In the genomic region with DNA sequence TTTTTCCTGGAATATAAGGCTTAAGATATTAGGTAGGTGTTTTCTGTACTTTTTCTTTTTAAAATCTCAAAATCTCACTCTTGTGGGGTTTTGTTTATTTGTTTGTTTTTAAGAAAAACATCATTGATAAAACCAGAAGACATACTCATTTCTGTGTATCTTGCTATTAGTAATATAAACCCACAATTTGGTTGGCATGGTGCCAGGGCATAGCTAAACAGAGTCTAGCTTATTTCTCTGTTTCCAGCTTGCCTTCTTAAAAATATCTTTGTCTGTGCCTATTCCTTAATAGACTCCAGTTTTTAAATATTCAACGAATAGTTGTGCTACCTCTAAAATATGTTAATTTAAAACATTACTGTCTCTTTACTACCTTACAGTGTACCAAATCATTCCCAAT, we compare ENCODE assay signal across 23 cellular contexts.
DNase-seq lines count a peak whose midpoint lies in the region; ATAC-seq and TF ChIP-seq lines count a peak whose summit lies in the region.
"Had no signal": no experiment of that assay in that cellular context is flagged by ENCODE, and none has a peak within 500 bp of the region (broad histone marks: within the 10 kb centered on the region; RNA-seq: fewer than 3 reads in every experiment).

No MANE protein-coding gene starts in this region.

- no peaks in the 10 kb centered on the region for H3K9me3 ChIP-seq in BE2C

- H3K27me3 Mint-ChIP-seq in immature natural killer cell (ENCODE audit: low read depth in 3 of 3) = no peaks in the 10 kb centered on the region
- H3K27me3 Mint-ChIP-seq: CD4-positive, alpha-beta T cell; IgD-negative memory B cell had no signal

- peak; percentile 11 to 30 for DNase-seq in NCI-H2081 (lab: John Stamatoyannopoulos, UW)
- DNase-seq in NCI-H2081 treated with DMSO at 0.1 percent for 48 hours (lab: John Stamatoyannopoulos, UW) = no peak
- DNase-seq in BE2C = peak; percentile 21
- peak; percentile 11 for DNase-seq in HT-29 (ENCODE audit: low spot score)
- DNase-seq in NCI-H748 (lab: John Stamatoyannopoulos, UW; ENCODE audit: unreplicated experiment) = peak; percentile 87
- no peak for DNase-seq in immature natural killer cell
- DNase-seq: Calu3; CD4-positive, alpha-beta T cell; DMS53; EL; H9; MM.1S; NCI-H1436; NCI-H2029 treated with DMSO at 0.1 percent for 48 hours; NCI-H446; NCI-H526 treated with DMSO at 0.1 percent for 48 hours; PC-9; SIG-M5; T1000 had no signal

- H3K4me3 Mint-ChIP-seq in immature natural killer cell = no peak overlapping the region
- H3K4me3 Mint-ChIP-seq: CD4-positive, alpha-beta T cell; H9; IgD-negative memory B cell had no signal

- H3K27me3 ChIP-seq in BE2C = no peaks in the 10 kb centered on the region

- H3K4me1 ChIP-seq in BE2C = no peaks in the 10 kb centered on the region; the same call in none of the 2 replicates

- no peaks in the 10 kb centered on the region for H3K4me1 Mint-ChIP-seq in immature natural killer cell
- H3K4me1 Mint-ChIP-seq: H9, IgD-negative memory B cell had no signal

- no peak overlapping the region for H3K4me3 ChIP-seq in BE2C (ENCODE audit: low read depth, low read length)
- H3K4me3 ChIP-seq: PC-9 had no signal

- H3K36me3 Mint-ChIP-seq in immature natural killer cell = peaks cover 0 to 3% (median 0%) of the 10 kb centered on the region in 3 donors
- H3K36me3 Mint-ChIP-seq: IgD-negative memory B cell had no signal

- H3K9me3 Mint-ChIP-seq in immature natural killer cell = peaks cover 10 to 34% (median 18%) of the 10 kb centered on the region in 6 donors
- H3K9me3 Mint-ChIP-seq: H9 had no signal

- H3K27ac Mint-ChIP-seq in immature natural killer cell = no peak overlapping the region
- H3K27ac Mint-ChIP-seq: CD4-positive, alpha-beta T cell; H9; IgD-negative memory B cell had no signal

- ATAC-seq in HG02981 (IDR thresholded peaks at IDR 0.05; ENCODE audit: unreplicated experiment) = no peak
- no peak for ATAC-seq in activated CD4-positive, CD25-positive, alpha-beta regulatory T cell treated with anti-CD3 and anti-CD28 coated beads, Interleukin-2, amount 50 U/mL, for 24 hours
- ATAC-seq: SK-N-SH treated with all-trans-retinoic acid at 6 μM for 48 hours had no signal

- H3K36me3 ChIP-seq in BE2C = no peaks in the 10 kb centered on the region

- TF ChIP-seq CTCF in BE2C (IDR thresholded peaks at IDR 0.05; ENCODE audit: low read depth, low read length) = no peak

Comparison
In these comparisons a context has a peak if more than half of its experiments do, and no peak if none do; other contexts are left out.
1. DNase-seq: peak in NCI-H2081 (2 of 2), BE2C (single experiment), HT-29 (single experiment) and NCI-H748 (single experiment); none in NCI-H2081 treated with DMSO at 0.1 percent for 48 hours (single experiment) and immature natural killer cell (0 of 3).